ENCODE assay signal across 1 cellular context in the genomic region with DNA sequence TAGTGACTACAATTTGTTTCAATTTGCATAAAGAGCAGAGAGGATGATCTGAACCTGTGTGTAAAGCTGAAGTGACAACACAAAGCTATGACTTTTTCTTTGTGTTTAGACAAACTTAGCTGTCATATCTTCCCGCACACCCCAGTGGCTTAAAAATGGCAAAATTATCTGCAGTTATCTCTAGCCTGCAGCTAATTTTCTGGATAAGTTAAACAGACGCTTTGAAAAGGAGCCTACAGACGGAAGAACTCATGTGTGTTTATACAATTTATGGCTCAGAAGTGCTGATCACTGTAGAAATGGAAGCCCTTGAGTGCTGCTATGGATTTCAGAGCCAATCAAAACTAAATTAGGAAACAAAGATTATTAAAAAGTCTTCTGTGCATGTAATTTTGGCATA.
TF ChIP-seq lines count a peak whose summit lies in the region.

No MANE protein-coding gene starts in this region.

TF ChIP-seq in SK-N-SH treated with all-trans-retinoic acid at 6 μM for 48 hours, 23 proteins besides CTCF, POLR2A, EP300 and RAD21 (continued from another document):
- TF ChIP-seq, protein P1, sequence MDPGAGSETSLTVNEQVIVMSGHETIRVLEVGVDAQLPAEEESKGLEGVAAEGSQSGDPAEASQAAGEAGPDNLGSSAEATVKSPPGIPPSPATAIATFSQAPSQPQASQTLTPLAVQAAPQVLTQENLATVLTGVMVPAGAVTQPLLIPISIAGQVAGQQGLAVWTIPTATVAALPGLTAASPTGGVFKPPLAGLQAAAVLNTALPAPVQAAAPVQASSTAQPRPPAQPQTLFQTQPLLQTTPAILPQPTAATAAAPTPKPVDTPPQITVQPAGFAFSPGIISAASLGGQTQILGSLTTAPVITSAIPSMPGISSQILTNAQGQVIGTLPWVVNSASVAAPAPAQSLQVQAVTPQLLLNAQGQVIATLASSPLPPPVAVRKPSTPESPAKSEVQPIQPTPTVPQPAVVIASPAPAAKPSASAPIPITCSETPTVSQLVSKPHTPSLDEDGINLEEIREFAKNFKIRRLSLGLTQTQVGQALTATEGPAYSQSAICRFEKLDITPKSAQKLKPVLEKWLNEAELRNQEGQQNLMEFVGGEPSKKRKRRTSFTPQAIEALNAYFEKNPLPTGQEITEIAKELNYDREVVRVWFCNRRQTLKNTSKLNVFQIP (CRISPR knock-in tag; IDR thresholded peaks at IDR 0.05; ENCODE audit: borderline replicate concordance, low read depth), result no peak
- TF ChIP-seq TCF4 (CRISPR knock-in tag; IDR thresholded peaks at IDR 0.05; ENCODE audit: borderline replicate concordance) (no peak), ZNF565 (CRISPR knock-in tag; conservative IDR thresholded peaks at IDR 0.05; ENCODE audit: low read depth) (no peak), ZC3H10 (CRISPR knock-in tag; IDR thresholded peaks at IDR 0.05) (no peak), ARNTL (CRISPR knock-in tag; IDR thresholded peaks at IDR 0.05; ENCODE audit: borderline replicate concordance, low read depth) (no peak), GLIS3 (CRISPR knock-in tag; IDR thresholded peaks at IDR 0.05) (no peak), RARB (CRISPR knock-in tag; IDR thresholded peaks at IDR 0.05) (no peak), ESRRG (CRISPR knock-in tag; IDR thresholded peaks at IDR 0.05) (no peak), TOX (CRISPR knock-in tag; IDR thresholded peaks at IDR 0.05; ENCODE audit: borderline replicate concordance) (no peak), ZNF70 (CRISPR knock-in tag; IDR thresholded peaks at IDR 0.05) (no peak)
- TF ChIP-seq, protein P2, sequence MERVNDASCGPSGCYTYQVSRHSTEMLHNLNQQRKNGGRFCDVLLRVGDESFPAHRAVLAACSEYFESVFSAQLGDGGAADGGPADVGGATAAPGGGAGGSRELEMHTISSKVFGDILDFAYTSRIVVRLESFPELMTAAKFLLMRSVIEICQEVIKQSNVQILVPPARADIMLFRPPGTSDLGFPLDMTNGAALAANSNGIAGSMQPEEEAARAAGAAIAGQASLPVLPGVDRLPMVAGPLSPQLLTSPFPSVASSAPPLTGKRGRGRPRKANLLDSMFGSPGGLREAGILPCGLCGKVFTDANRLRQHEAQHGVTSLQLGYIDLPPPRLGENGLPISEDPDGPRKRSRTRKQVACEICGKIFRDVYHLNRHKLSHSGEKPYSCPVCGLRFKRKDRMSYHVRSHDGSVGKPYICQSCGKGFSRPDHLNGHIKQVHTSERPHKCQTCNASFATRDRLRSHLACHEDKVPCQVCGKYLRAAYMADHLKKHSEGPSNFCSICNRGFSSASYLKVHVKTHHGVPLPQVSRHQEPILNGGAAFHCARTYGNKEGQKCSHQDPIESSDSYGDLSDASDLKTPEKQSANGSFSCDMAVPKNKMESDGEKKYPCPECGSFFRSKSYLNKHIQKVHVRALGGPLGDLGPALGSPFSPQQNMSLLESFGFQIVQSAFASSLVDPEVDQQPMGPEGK (CRISPR knock-in tag; IDR thresholded peaks at IDR 0.05; ENCODE audit: borderline replicate concordance), result no peak
